In genomic region chr4:165191253-165191652, GRCh38 we compare ENCODE assay signal across 1 cellular context.
TF ChIP-seq lines count a peak whose summit lies in the region.

No MANE protein-coding gene starts in this region.

TF ChIP-seq in GM23338, 12 proteins besides CTCF, POLR2A, EP300 and RAD21 (continued from another document):
- no peak for TF ChIP-seq ZNF462 (CRISPR knock-in tag; IDR thresholded peaks at IDR 0.05)
- no peak for TF ChIP-seq ETS1 (IDR thresholded peaks at IDR 0.05)
- no peak for TF ChIP-seq ZNF114 (CRISPR knock-in tag; IDR thresholded peaks at IDR 0.05)
- TF ChIP-seq JUNB (IDR thresholded peaks at IDR 0.05; ENCODE audit: unreplicated experiment) = no peak
- TF ChIP-seq EZH2 (IDR thresholded peaks at IDR 0.05; ENCODE audit: low read depth, unreplicated experiment) = no peak
- no peak for TF ChIP-seq ZNF331 (CRISPR knock-in tag; IDR thresholded peaks at IDR 0.05; ENCODE audit: low read depth)
- no peak for TF ChIP-seq CREB1 (CRISPR knock-in tag; IDR thresholded peaks at IDR 0.05; ENCODE audit: low read depth)
- no peak for TF ChIP-seq EZH2phosphoT487 (IDR thresholded peaks at IDR 0.05; ENCODE audit: unreplicated experiment)
